In the genomic region with DNA sequence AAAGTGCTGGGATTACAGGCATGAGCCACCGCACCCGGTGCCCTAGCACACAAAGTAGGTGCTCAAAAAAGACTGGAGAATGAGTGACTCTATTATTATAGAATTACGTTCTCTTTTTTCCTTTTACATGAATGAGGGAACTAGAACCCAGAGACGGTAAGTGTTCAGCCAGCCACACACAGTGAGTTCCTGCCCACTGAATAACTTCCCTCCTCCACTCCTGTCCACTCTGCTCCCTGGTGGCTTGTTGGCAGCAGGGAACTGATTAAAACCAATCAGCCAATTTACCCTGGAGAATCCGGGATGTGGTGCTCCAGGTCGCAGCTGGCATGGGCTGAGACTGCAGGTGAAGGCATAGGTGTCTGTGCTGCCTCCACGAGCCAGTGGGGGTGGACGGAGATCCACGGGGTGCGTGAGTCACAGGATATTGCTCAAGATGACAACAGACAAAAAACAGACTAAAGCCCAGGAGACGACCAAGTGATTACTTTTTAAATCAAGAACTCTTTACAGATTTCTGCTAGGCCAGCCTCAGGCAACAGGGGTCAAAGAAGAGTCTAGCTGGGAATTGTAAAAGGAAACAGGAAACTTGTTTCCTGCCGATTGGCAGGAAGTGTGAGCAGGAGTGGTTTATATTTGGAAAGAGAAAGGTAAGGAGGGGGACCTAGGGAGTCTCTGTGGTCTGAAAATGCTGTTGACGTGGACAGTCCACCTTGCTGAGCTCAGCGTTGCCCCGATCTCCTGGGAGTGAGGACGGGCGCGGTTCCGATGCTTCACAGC, we compare ENCODE assay signal across 9 cellular contexts.
DNase-seq lines count a peak whose midpoint lies in the region; ATAC-seq lines count a peak whose summit lies in the region.
"Had no signal": no experiment of that assay in that cellular context is flagged by ENCODE, and none has a peak within 500 bp of the region (broad histone marks: within the 10 kb centered on the region; RNA-seq: fewer than 3 reads in every experiment).

No MANE protein-coding gene starts in this region.

- no peak overlapping the region for H3K9ac ChIP-seq in skeletal muscle tissue (ENCODE audit: low read depth in 1 of 3, low read length in 3 of 3)

- peak overlapping the region; percentile 37 for H3K27ac ChIP-seq in skeletal muscle tissue (ENCODE audit: low read depth, low read length)

- H3K9me3 ChIP-seq in skeletal muscle tissue (ENCODE audit: control insufficient read depth in 3 of 3, low read length in 3 of 3), result no peaks in the 10 kb centered on the region
- H3K9me3 ChIP-seq: ascending aorta had no signal

- DNase-seq in HCEC 1CT (peak; percentile 80), SKM-1 (lab: John Stamatoyannopoulos, UW; ENCODE audit: unreplicated experiment) (peak; percentile 60), head of caudate nucleus (peak; percentile 29 to 91 (median 66)), SHP77 treated with DMSO at 0.1 percent for 48 hours (lab: John Stamatoyannopoulos, UW) (no peak), NAMALWA (ENCODE audit: low spot score) (no peak), NCI-H2196 (lab: John Stamatoyannopoulos, UW; ENCODE audit: unreplicated experiment) (no peak)

- H3K4me1 ChIP-seq in skeletal muscle tissue (ENCODE audit: control insufficient read depth in 3 of 3, insufficient read depth in 3 of 3, low read length in 3 of 3), result peaks cover 19 to 29% (median 29%) of the 10 kb centered on the region in 3 donors

- ATAC-seq in GM21390 (IDR thresholded peaks at IDR 0.05; ENCODE audit: unreplicated experiment), result no peak

- intact Hi-C loops in head of caudate nucleus (cut with DNase I), result no loop called here

- H3K36me3 ChIP-seq in skeletal muscle tissue (ENCODE audit: control insufficient read depth in 3 of 3, insufficient read depth in 3 of 3, low read length in 3 of 3), result no peaks in the 10 kb centered on the region
- H3K36me3 ChIP-seq: ascending aorta had no signal

- H3K27me3 ChIP-seq in skeletal muscle tissue (ENCODE audit: control insufficient read depth in 3 of 3, insufficient read depth in 3 of 3, low read length in 3 of 3), result no peaks in the 10 kb centered on the region
- H3K27me3 ChIP-seq: ascending aorta had no signal

- no peak overlapping the region for H3K4me3 ChIP-seq in skeletal muscle tissue (ENCODE audit: low read length in 3 of 3)
- H3K4me3 ChIP-seq: ascending aorta had no signal

Comparison
In these comparisons a context has a peak if more than half of its experiments do, and no peak if none do; other contexts are left out.
1. DNase-seq: peak in HCEC 1CT (single experiment), SKM-1 (single experiment) and head of caudate nucleus (42 of 42); none in SHP77 treated with DMSO at 0.1 percent for 48 hours (single experiment), NAMALWA (single experiment) and NCI-H2196 (single experiment).